In the genomic region with DNA sequence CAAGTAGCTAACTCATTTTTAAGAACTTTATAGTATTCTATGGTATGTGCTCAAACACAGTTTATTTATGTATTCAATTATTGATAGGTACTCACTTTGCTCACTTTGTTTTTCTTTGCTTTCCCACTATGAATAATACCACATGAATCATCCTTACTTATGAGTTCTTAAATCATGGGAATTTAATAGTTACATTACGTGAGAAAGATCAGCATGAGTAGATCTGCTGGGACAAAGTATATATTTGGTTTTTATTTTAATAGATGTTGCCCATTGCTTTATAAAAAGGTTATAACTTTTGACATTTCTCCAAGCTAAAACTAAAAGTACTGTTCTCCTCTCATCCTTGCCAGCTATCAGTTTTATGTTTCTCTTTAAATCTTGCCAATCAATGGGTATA, we compare ENCODE assay signal across 27 cellular contexts.
DNase-seq lines count a peak whose midpoint lies in the region; ATAC-seq, FAIRE-seq and TF ChIP-seq lines count a peak whose summit lies in the region.
"Had no signal": no experiment of that assay in that cellular context is flagged by ENCODE, and none has a peak within 500 bp of the region (broad histone marks: within the 10 kb centered on the region; RNA-seq: fewer than 3 reads in every experiment).

No MANE protein-coding gene starts in this region.

- H3K9me3 ChIP-seq in breast epithelium: no peaks in the 10 kb centered on the region
- H3K9me3 ChIP-seq: BE2C, SJSA1 had no signal

- no peak overlapping the region for H3K27ac ChIP-seq in breast epithelium
- H3K27ac ChIP-seq: 22Rv1, SJSA1 had no signal

- TF ChIP-seq POLR2A in breast epithelium (IDR thresholded peaks at IDR 0.05): no peak

- CTCF ChIA-PET in MCF 10A (lab: Yijun Ruan, JAX): no interaction called here

- FAIRE-seq in bronchial epithelial cell (lab: Jason Lieb, UNC) (no peak), islet of Langerhans (lab: Jason Lieb, UNC) (peak; percentile 41)
- FAIRE-seq: GM12892, H54, HTR-8/SVneo had no signal

- no peaks in the 10 kb centered on the region for H3K9me3 Mint-ChIP-seq in MCF 10A (ENCODE audit: unreplicated experiment)
- H3K9me3 Mint-ChIP-seq: CD8-positive, alpha-beta memory T cell had no signal

- no peaks in the 10 kb centered on the region for H3K27me3 Mint-ChIP-seq in MCF 10A (ENCODE audit: insufficient read depth, unreplicated experiment)

- no peaks in the 10 kb centered on the region for H3K4me1 ChIP-seq in breast epithelium
- H3K4me1 ChIP-seq: BE2C, SJSA1 had no signal

- POLR2A ChIA-PET in MCF 10A (lab: Yijun Ruan, JAX): no interaction called here

- H3K4me3 ChIP-seq in breast epithelium (no peak overlapping the region), bronchial epithelial cell (ENCODE audit: low read depth, low read length) (no peak overlapping the region)
- H3K4me3 ChIP-seq: SJSA1 had no signal

- H3K27me3 ChIP-seq in breast epithelium: no peaks in the 10 kb centered on the region
- H3K27me3 ChIP-seq in bronchial epithelial cell (ENCODE audit: control insufficient read depth, insufficient read depth, low read length): no peaks in the 10 kb centered on the region
- H3K27me3 ChIP-seq: BE2C, SJSA1 had no signal

- H3K27ac Mint-ChIP-seq in MCF 10A (ENCODE audit: low read depth, unreplicated experiment): no peak overlapping the region
- H3K27ac Mint-ChIP-seq: CD14-positive monocyte had no signal

- no peaks in the 10 kb centered on the region for H3K36me3 ChIP-seq in breast epithelium
- no peaks in the 10 kb centered on the region for H3K36me3 ChIP-seq in bronchial epithelial cell (ENCODE audit: control insufficient read depth, insufficient read depth, low read length)
- H3K36me3 ChIP-seq: BE2C, SJSA1 had no signal

- intact Hi-C loops in MCF 10A (cut with micrococcal nuclease) (no loop called here), breast epithelium (cut with DNase I; ENCODE audit: low total_unique reads) (no loop called here), left cardiac atrium (cut with DNase I) (no loop called here)

- no peak overlapping the region for H3K4me3 Mint-ChIP-seq in MCF 10A (ENCODE audit: unreplicated experiment)
- H3K4me3 Mint-ChIP-seq: CD14-positive monocyte; CD8-positive, alpha-beta memory T cell had no signal

- H3K36me3 Mint-ChIP-seq in MCF 10A (ENCODE audit: insufficient read depth, unreplicated experiment): no peaks in the 10 kb centered on the region
- H3K36me3 Mint-ChIP-seq: CD14-positive monocyte; CD8-positive, alpha-beta memory T cell had no signal

- no peak for ATAC-seq in left cardiac atrium

- TF ChIP-seq CTCF in MCF 10A (IDR thresholded peaks at IDR 0.05; ENCODE audit: unreplicated experiment) (no peak), breast epithelium (IDR thresholded peaks at IDR 0.05) (no peak), bronchial epithelial cell (IDR thresholded peaks at IDR 0.05; ENCODE audit: insufficient read depth, low read length, severe bottlenecking) (no peak)

- DNase-seq in MCF 10A (ENCODE audit: unreplicated experiment): peak; percentile 12
- DNase-seq in breast epithelium (ENCODE audit: low spot score in 2 of 2): no peak
- DNase-seq in bronchial epithelial cell (ENCODE audit: low read depth): peak; percentile 35
- DNase-seq in HuH-7.5 (ENCODE audit: low spot score): no peak
- no peak for DNase-seq in left cardiac atrium
- no peak for DNase-seq in activated T-cell treated with anti-CD3 and anti-CD28 coated beads, Interleukin-2, amount 50 U/mL, for 1 hour
- DNase-seq: ACHN; BE2C; CD8-positive, alpha-beta memory T cell; DMS 273 treated with DMSO at 0.1 percent for 48 hours; DMS79 treated with DMSO at 0.1 percent for 48 hours; KG1; NCI-H1048; NCI-H1417; NCI-H1694; NCI-H2029 treated with DMSO at 0.1 percent for 48 hours; NCI-H2227 treated with DMSO at 0.1 percent for 48 hours; NCI-H526 treated with DMSO at 0.1 percent for 48 hours; Right ventricle myocardium superior; RPMI8226 had no signal

- no peaks in the 10 kb centered on the region for H3K4me1 Mint-ChIP-seq in MCF 10A (ENCODE audit: insufficient read depth, unreplicated experiment)
- H3K4me1 Mint-ChIP-seq: CD14-positive monocyte; CD8-positive, alpha-beta memory T cell had no signal

- no TSS peak for BruUV-seq in MCF 10A (replicated peaks; lab: Mats Ljungman, UMichigan)

Comparison
In these comparisons a context has a peak if more than half of its experiments do, and no peak if none do; other contexts are left out.
1. DNase-seq: peak in MCF 10A (single experiment) and bronchial epithelial cell (single experiment); none in breast epithelium (0 of 2), HuH-7.5 (single experiment), left cardiac atrium (single experiment) and activated T-cell treated with anti-CD3 and anti-CD28 coated beads, Interleukin-2, amount 50 U/mL, for 1 hour (single experiment).